1 cellular context compared by ENCODE assay signal in genomic region chr20:63692436-63693078, GRCh38.
TF ChIP-seq lines count a peak whose summit lies in the region.

No MANE protein-coding gene starts in this region.

TF ChIP-seq in HEK293, 187 proteins besides CTCF, POLR2A, EP300 and RAD21 (continued from another document and continues in another):
- no peak for TF ChIP-seq ZNF26 (tag by site-specific recombination; IDR thresholded peaks at IDR 0.05)
- TF ChIP-seq ZNF341 (tag by site-specific recombination; IDR thresholded peaks at IDR 0.05; ENCODE audit: low read depth): no peak
- TF ChIP-seq, protein P1, sequence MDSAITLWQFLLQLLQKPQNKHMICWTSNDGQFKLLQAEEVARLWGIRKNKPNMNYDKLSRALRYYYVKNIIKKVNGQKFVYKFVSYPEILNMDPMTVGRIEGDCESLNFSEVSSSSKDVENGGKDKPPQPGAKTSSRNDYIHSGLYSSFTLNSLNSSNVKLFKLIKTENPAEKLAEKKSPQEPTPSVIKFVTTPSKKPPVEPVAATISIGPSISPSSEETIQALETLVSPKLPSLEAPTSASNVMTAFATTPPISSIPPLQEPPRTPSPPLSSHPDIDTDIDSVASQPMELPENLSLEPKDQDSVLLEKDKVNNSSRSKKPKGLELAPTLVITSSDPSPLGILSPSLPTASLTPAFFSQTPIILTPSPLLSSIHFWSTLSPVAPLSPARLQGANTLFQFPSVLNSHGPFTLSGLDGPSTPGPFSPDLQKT (IDR thresholded peaks at IDR 0.05; ENCODE audit: borderline replicate concordance, low read depth, low read length): no peak
- peak; percentile 43; the same call in 1 of the 2 replicates for TF ChIP-seq ZFP69B (tag by site-specific recombination; IDR thresholded peaks at IDR 0.05)
- TF ChIP-seq ZNF768 (tag by site-specific recombination; IDR thresholded peaks at IDR 0.05): no peak
- no peak for TF ChIP-seq HOXA7 (CRISPR knock-in tag; IDR thresholded peaks at IDR 0.05; ENCODE audit: borderline replicate concordance)
- no peak for TF ChIP-seq ZEB2 (tag by site-specific recombination; IDR thresholded peaks at IDR 0.05)
- TF ChIP-seq ZNF654 (tag by site-specific recombination; IDR thresholded peaks at IDR 0.05; ENCODE audit: low read depth): no peak
- TF ChIP-seq, protein P2, sequence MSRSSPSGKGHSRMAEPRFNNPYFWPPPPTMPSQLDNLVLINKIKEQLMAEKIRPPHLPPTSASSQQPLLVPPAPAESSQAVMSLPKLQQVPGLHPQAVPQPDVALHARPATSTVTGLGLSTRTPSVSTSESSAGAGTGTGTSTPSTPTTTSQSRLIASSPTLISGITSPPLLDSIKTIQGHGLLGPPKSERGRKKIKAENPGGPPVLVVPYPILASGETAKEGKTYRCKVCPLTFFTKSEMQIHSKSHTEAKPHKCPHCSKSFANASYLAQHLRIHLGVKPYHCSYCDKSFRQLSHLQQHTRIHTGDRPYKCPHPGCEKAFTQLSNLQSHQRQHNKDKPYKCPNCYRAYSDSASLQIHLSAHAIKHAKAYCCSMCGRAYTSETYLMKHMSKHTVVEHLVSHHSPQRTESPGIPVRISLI (tag by site-specific recombination; IDR thresholded peaks at IDR 0.05): no peak
- TF ChIP-seq, protein P3, sequence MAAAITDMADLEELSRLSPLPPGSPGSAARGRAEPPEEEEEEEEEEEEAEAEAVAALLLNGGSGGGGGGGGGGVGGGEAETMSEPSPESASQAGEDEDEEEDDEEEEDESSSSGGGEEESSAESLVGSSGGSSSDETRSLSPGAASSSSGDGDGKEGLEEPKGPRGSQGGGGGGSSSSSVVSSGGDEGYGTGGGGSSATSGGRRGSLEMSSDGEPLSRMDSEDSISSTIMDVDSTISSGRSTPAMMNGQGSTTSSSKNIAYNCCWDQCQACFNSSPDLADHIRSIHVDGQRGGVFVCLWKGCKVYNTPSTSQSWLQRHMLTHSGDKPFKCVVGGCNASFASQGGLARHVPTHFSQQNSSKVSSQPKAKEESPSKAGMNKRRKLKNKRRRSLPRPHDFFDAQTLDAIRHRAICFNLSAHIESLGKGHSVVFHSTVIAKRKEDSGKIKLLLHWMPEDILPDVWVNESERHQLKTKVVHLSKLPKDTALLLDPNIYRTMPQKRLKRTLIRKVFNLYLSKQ (tag by site-specific recombination; IDR thresholded peaks at IDR 0.05; ENCODE audit: borderline replicate concordance): no peak
- no peak for TF ChIP-seq KLF1 (tag by site-specific recombination; IDR thresholded peaks at IDR 0.05)
- TF ChIP-seq ZNF280C (tag by site-specific recombination; IDR thresholded peaks at IDR 0.05): no peak
- TF ChIP-seq ZNF629 (tag by site-specific recombination; IDR thresholded peaks at IDR 0.05): no peak
- peak; percentile 95 for TF ChIP-seq ZBTB48 (tag by site-specific recombination; IDR thresholded peaks at IDR 0.05)
- TF ChIP-seq, protein P4, sequence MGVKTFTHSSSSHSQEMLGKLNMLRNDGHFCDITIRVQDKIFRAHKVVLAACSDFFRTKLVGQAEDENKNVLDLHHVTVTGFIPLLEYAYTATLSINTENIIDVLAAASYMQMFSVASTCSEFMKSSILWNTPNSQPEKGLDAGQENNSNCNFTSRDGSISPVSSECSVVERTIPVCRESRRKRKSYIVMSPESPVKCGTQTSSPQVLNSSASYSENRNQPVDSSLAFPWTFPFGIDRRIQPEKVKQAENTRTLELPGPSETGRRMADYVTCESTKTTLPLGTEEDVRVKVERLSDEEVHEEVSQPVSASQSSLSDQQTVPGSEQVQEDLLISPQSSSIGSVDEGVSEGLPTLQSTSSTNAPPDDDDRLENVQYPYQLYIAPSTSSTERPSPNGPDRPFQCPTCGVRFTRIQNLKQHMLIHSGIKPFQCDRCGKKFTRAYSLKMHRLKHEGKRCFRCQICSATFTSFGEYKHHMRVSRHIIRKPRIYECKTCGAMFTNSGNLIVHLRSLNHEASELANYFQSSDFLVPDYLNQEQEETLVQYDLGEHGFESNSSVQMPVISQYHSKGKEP (tag by site-specific recombination; IDR thresholded peaks at IDR 0.05): no peak
- no peak for TF ChIP-seq ZNF266 (tag by site-specific recombination; IDR thresholded peaks at IDR 0.05; ENCODE audit: low read depth)
- TF ChIP-seq, protein P5, sequence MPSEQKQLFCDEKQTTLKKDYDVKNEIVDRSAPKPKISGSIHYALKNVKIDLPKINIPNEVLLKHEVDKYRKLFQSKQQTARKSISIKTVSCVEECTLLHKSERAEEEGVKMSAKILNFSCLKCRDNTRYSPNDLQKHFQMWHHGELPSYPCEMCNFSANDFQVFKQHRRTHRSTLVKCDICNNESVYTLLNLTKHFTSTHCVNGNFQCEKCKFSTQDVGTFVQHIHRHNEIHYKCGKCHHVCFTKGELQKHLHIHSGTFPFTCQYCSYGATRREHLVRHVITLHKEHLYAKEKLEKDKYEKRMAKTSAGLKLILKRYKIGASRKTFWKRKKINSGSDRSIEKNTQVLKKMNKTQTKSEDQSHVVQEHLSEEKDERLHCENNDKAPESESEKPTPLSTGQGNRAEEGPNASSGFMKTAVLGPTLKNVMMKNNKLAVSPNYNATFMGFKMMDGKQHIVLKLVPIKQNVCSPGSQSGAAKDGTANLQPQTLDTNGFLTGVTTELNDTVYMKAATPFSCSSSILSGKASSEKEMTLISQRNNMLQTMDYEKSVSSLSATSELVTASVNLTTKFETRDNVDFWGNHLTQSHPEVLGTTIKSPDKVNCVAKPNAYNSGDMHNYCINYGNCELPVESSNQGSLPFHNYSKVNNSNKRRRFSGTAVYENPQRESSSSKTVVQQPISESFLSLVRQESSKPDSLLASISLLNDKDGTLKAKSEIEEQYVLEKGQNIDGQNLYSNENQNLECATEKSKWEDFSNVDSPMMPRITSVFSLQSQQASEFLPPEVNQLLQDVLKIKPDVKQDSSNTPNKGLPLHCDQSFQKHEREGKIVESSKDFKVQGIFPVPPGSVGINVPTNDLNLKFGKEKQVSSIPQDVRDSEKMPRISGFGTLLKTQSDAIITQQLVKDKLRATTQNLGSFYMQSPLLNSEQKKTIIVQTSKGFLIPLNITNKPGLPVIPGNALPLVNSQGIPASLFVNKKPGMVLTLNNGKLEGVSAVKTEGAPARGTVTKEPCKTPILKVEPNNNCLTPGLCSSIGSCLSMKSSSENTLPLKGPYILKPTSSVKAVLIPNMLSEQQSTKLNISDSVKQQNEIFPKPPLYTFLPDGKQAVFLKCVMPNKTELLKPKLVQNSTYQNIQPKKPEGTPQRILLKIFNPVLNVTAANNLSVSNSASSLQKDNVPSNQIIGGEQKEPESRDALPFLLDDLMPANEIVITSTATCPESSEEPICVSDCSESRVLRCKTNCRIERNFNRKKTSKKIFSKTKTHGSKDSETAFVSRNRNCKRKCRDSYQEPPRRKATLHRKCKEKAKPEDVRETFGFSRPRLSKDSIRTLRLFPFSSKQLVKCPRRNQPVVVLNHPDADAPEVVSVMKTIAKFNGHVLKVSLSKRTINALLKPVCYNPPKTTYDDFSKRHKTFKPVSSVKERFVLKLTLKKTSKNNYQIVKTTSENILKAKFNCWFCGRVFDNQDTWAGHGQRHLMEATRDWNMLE (tag by site-specific recombination; conservative IDR thresholded peaks at IDR 0.05; ENCODE audit: low read depth): no peak
- no peak for TF ChIP-seq ZNF2 (tag by site-specific recombination; IDR thresholded peaks at IDR 0.05)
- no peak for TF ChIP-seq ZNF426 (tag by site-specific recombination; IDR thresholded peaks at IDR 0.05)
- no peak for TF ChIP-seq ZNF354C (tag by site-specific recombination; IDR thresholded peaks at IDR 0.05; ENCODE audit: borderline replicate concordance, low read depth)
- TF ChIP-seq YY1 (tag by site-specific recombination; IDR thresholded peaks at IDR 0.05): no peak
- TF ChIP-seq, protein P6, sequence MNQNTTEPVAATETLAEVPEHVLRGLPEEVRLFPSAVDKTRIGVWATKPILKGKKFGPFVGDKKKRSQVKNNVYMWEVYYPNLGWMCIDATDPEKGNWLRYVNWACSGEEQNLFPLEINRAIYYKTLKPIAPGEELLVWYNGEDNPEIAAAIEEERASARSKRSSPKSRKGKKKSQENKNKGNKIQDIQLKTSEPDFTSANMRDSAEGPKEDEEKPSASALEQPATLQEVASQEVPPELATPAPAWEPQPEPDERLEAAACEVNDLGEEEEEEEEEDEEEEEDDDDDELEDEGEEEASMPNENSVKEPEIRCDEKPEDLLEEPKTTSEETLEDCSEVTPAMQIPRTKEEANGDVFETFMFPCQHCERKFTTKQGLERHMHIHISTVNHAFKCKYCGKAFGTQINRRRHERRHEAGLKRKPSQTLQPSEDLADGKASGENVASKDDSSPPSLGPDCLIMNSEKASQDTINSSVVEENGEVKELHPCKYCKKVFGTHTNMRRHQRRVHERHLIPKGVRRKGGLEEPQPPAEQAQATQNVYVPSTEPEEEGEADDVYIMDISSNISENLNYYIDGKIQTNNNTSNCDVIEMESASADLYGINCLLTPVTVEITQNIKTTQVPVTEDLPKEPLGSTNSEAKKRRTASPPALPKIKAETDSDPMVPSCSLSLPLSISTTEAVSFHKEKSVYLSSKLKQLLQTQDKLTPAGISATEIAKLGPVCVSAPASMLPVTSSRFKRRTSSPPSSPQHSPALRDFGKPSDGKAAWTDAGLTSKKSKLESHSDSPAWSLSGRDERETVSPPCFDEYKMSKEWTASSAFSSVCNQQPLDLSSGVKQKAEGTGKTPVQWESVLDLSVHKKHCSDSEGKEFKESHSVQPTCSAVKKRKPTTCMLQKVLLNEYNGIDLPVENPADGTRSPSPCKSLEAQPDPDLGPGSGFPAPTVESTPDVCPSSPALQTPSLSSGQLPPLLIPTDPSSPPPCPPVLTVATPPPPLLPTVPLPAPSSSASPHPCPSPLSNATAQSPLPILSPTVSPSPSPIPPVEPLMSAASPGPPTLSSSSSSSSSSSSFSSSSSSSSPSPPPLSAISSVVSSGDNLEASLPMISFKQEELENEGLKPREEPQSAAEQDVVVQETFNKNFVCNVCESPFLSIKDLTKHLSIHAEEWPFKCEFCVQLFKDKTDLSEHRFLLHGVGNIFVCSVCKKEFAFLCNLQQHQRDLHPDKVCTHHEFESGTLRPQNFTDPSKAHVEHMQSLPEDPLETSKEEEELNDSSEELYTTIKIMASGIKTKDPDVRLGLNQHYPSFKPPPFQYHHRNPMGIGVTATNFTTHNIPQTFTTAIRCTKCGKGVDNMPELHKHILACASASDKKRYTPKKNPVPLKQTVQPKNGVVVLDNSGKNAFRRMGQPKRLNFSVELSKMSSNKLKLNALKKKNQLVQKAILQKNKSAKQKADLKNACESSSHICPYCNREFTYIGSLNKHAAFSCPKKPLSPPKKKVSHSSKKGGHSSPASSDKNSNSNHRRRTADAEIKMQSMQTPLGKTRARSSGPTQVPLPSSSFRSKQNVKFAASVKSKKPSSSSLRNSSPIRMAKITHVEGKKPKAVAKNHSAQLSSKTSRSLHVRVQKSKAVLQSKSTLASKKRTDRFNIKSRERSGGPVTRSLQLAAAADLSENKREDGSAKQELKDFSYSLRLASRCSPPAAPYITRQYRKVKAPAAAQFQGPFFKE (tag by site-specific recombination; IDR thresholded peaks at IDR 0.05; ENCODE audit: borderline replicate concordance): no peak
- TF ChIP-seq ZNF16 (tag by site-specific recombination; IDR thresholded peaks at IDR 0.05; ENCODE audit: low read depth): no peak
- no peak for TF ChIP-seq KLF7 (tag by site-specific recombination; IDR thresholded peaks at IDR 0.05; ENCODE audit: borderline replicate concordance)
- TF ChIP-seq SALL2 (tag by site-specific recombination; IDR thresholded peaks at IDR 0.05; ENCODE audit: borderline replicate concordance): no peak
- TF ChIP-seq ZNF776 (tag by site-specific recombination; IDR thresholded peaks at IDR 0.05; ENCODE audit: borderline replicate concordance): no peak
- no peak for TF ChIP-seq ZNF560 (tag by site-specific recombination; IDR thresholded peaks at IDR 0.05; ENCODE audit: borderline replicate concordance)
- no peak for TF ChIP-seq INSM2 (tag by site-specific recombination; IDR thresholded peaks at IDR 0.05)
- no peak for TF ChIP-seq ZNF404 (tag by site-specific recombination; IDR thresholded peaks at IDR 0.05)
- no peak for TF ChIP-seq ZNF10 (tag by site-specific recombination; IDR thresholded peaks at IDR 0.05)
- peak; percentile 25; the same call in 1 of the 2 replicates for TF ChIP-seq SP2 (tag by site-specific recombination; IDR thresholded peaks at IDR 0.05)
- TF ChIP-seq ZBTB17 (tag by site-specific recombination; IDR thresholded peaks at IDR 0.05): peak; percentile 76
